In the genomic region with DNA sequence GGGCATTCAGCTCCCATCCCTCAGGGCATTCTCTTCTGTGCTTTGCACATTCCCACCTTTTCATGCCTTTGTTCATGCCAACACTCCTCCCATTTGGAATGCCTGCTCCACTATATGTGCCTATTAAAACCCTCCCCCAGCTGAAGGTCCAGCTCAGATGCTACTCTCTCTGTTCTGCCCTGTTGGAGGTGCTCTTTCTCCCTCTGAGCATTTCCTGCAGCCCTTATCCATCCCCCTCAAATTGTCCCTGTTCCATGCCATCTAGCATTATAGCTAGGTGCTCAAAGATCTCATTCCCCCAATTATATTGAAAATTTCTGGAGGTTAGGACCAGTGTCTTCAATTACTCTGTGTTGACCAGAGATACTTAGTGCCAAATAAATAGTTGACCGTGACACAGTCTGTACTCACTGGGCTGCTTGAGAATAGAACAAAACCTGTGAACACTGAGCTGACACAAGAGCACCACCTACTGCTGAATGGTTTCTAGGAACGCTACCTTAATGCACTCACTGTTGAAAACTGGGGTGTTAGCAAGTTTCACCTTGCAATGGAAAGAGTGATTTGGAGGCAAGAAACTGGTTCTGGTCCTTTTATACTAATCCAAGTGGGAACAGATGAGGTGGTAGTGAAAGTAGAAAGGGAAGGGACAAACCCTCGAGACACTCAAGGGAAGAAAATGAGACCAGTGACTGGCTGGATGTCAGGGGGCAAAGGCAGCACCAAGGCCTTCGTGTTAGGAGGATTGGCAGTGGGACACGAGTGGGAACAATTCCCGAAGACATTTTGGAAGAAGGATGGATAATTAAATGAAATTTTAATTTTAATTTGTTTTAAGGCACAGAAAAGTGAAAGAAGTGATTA, we compare ENCODE assay signal across 8 cellular contexts.
DNase-seq lines count a peak whose midpoint lies in the region; ATAC-seq and TF ChIP-seq lines count a peak whose summit lies in the region.

No MANE protein-coding gene starts in this region.

- no peaks in the 10 kb centered on the region for H3K36me3 ChIP-seq in HAP-1 (replicated peaks)

- peak; percentile 10 for DNase-seq in HPDE6-E6E7 (ENCODE audit: extremely low spot score)
- DNase-seq in SHP77 treated with DMSO at 0.1 percent for 48 hours (lab: John Stamatoyannopoulos, UW): peak; percentile 12
- no peak for DNase-seq in left cardiac atrium
- peak; percentile 37 for DNase-seq in stromal cell of bone marrow (ENCODE audit: low read depth)
- no peak for DNase-seq in globus pallidus (ENCODE audit: low spot score)
- DNase-seq in HAP-1 (ENCODE audit: low spot score in 2 of 2): no peak

- no peaks in the 10 kb centered on the region for H3K9me3 ChIP-seq in HAP-1

- H3K4me1 ChIP-seq in HAP-1: no peaks in the 10 kb centered on the region

- peaks cover 10% of the 10 kb centered on the region for H3K27me3 ChIP-seq in HAP-1 (ENCODE audit: low read depth)

- ATAC-seq in left cardiac atrium (peak; percentile 53 to 71), HG03565 (IDR thresholded peaks at IDR 0.05; ENCODE audit: unreplicated experiment) (no peak)

- no peak overlapping the region for H3K4me3 ChIP-seq in HAP-1

- no peak overlapping the region for H3K27ac ChIP-seq in C4-2B

- in situ Hi-C loops in HAP-1 (cut with MboI; ENCODE audit: low sequenced_read_pairs): no loop called here

- peak; percentile 81 for TF ChIP-seq CTCF in C4-2B (conservative IDR thresholded peaks at IDR 0.05)

- intact Hi-C loops in left cardiac atrium (cut with DNase I): loop anchor here (2.0 to 10.0 kb wide), 5 partner anchors 197 to 269 kb away; a partner anchor contains a TSS

Comparison
In these comparisons a context has a peak if more than half of its experiments do, and no peak if none do; other contexts are left out.
1. DNase-seq: peak in HPDE6-E6E7 (single experiment), SHP77 treated with DMSO at 0.1 percent for 48 hours (single experiment) and stromal cell of bone marrow (single experiment); none in left cardiac atrium (single experiment), globus pallidus (single experiment) and HAP-1 (0 of 2).